Comparison of ENCODE assay signal across 25 cellular contexts in the genomic region with DNA sequence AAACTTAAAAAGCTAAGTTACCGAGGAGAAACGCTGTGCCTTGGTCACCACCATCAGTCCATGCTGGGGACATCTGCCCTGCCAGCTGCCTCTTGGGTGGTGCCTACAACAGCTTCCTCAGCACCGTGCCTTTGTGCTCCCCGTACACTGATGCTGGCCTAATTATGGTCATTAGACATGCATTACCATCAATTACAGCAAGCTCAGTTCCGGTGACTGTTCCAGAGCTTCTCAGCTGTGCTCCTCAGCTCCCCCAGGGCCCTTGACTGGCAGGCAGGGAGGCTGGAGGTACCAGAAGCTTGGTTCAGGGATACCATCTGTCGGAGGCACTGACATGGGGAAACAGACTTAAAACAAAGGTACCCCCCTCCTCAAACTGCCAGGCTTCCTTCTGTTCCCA. TPM values are rescaled to one million over a fixed set of nuclear protein-coding genes. Genes with fewer than 3 reads are reported as not detected.
DNase-seq lines count a peak whose midpoint lies in the region; ATAC-seq, FAIRE-seq and TF ChIP-seq lines count a peak whose summit lies in the region.
"Had no signal": no experiment of that assay in that cellular context is flagged by ENCODE, and none has a peak within 500 bp of the region (broad histone marks: within the 10 kb centered on the region; RNA-seq: fewer than 3 reads in every experiment).

No MANE protein-coding gene starts in this region.

- TF ChIP-seq CTCF in neural cell (IDR thresholded peaks at IDR 0.05; ENCODE audit: poor library complexity, severe bottlenecking): no peak
- no peak for TF ChIP-seq CTCF in HepG2 (CRISPR knock-in tag; IDR thresholded peaks at IDR 0.05)

- H4K20me1 ChIP-seq in neural cell (ENCODE audit: insufficient read depth) (no peaks in the 10 kb centered on the region), HepG2 (ENCODE audit: insufficient read depth, low read length) (no peaks in the 10 kb centered on the region)

- POLR2A ChIA-PET in HepG2 (lab: Yijun Ruan, JAX): no interaction called here

- H3K4me2 ChIP-seq in neural cell (ENCODE audit: low read length) (no peak overlapping the region), HepG2 (ENCODE audit: low read depth, low read length) (no peak overlapping the region)

- H3K9ac ChIP-seq in neural cell (ENCODE audit: low read length) (no peak overlapping the region), HepG2 (ENCODE audit: insufficient read depth, low read depth, low read length) (no peak overlapping the region)
- H3K9ac ChIP-seq: GM23248 had no signal

- H2AFZ ChIP-seq in neural cell (ENCODE audit: low read depth, low read length): no peak overlapping the region
- no peak overlapping the region for H2AFZ ChIP-seq in HepG2 (ENCODE audit: low read length)
- H2AFZ ChIP-seq: GM23248 had no signal

- H3K9me2 ChIP-seq in neural cell (ENCODE audit: insufficient read depth, low read length): no peaks in the 10 kb centered on the region

- intact Hi-C loops in HepG2 (cut with micrococcal nuclease; ENCODE audit: unreplicated experiment): no loop called here

- H3K9me3 ChIP-seq in neural cell (ENCODE audit: low read length): no peaks in the 10 kb centered on the region
- H3K9me3 ChIP-seq in HepG2 (ENCODE audit: low read length): no peaks in the 10 kb centered on the region
- H3K9me3 ChIP-seq: adrenal gland, heart left ventricle, MG63, sigmoid colon, stomach, tibial nerve had no signal

- H3K36me3 ChIP-seq in neural cell (ENCODE audit: insufficient read depth, low read length) (no peaks in the 10 kb centered on the region), HepG2 (replicated peaks in 1 of 2; ENCODE audit: control insufficient read depth in 1 of 2, insufficient read depth in 2 of 2, low read length in 2 of 2) (no peaks in the 10 kb centered on the region)
- H3K36me3 ChIP-seq: adrenal gland, heart left ventricle, MG63, sigmoid colon, stomach, tibial nerve had no signal

- H3F3A ChIP-seq in neural cell (ENCODE audit: insufficient read depth, low read length, poor library complexity, severe bottlenecking): no peaks in the 10 kb centered on the region

- no peak for TF ChIP-seq EP300 in neural cell (conservative IDR thresholded peaks at IDR 0.05; ENCODE audit: poor library complexity, severe bottlenecking)
- TF ChIP-seq EP300 in HepG2 (IDR thresholded peaks at IDR 0.05; ENCODE audit: low read depth in 2 of 2, low read length in 2 of 2): no peak
- no peak for TF ChIP-seq EP300 in HepG2 (CRISPR knock-in tag; IDR thresholded peaks at IDR 0.05; ENCODE audit: borderline replicate concordance)

- no peaks in the 10 kb centered on the region for H3K4me1 ChIP-seq in HepG2 (ENCODE audit: insufficient read depth, low read length)
- H3K4me1 ChIP-seq: adrenal gland, heart left ventricle, sigmoid colon had no signal

- H3K4me3 ChIP-seq in neural cell (ENCODE audit: low read length) (peak overlapping the region; percentile 31), HepG2 (replicated peaks in 1 of 3; ENCODE audit: insufficient read depth in 1 of 3, low read depth in 2 of 3, low read length in 3 of 3) (no peak overlapping the region)
- H3K4me3 ChIP-seq: adrenal gland, GM23248, heart left ventricle, K562, MG63, sigmoid colon, stomach, tibial nerve had no signal

- no peak for TF ChIP-seq POLR2A in HepG2 (IDR thresholded peaks at IDR 0.05; ENCODE audit: insufficient read depth in 1 of 2, low read depth in 2 of 2, low read length in 2 of 2)

- 89% methylated on average over 5 of the region's 6 CpGs for WGBS in HepG2 (ENCODE audit: low lambda C conversion rate)

- H3K27me3 ChIP-seq in neural cell (ENCODE audit: insufficient read depth, low read depth, low read length) (no peaks in the 10 kb centered on the region), HepG2 (ENCODE audit: control insufficient read depth in 1 of 2, insufficient read depth in 2 of 2, low read length in 2 of 2) (peaks cover 0 to 6% of the 10 kb centered on the region in 2 experiments; a peak in 3 of 5 replicates)
- H3K27me3 ChIP-seq: adrenal gland, heart left ventricle, MG63, sigmoid colon, stomach, tibial nerve had no signal

- H3K27ac ChIP-seq in neural cell (ENCODE audit: low read length): no peak overlapping the region
- no peak overlapping the region for H3K27ac ChIP-seq in HepG2 (ENCODE audit: extremely low read length, insufficient read depth, low read length)
- H3K27ac ChIP-seq: adrenal gland, GM23248, heart left ventricle, sigmoid colon, stomach, tibial nerve had no signal

- CTCF ChIA-PET in HepG2 (lab: Yijun Ruan, JAX; ENCODE audit: low intra/inter-chr PET ratio, low total read pairs): no interaction called here

- DNase-seq in NCI-H1105 treated with DMSO at 0.1 percent for 48 hours (lab: John Stamatoyannopoulos, UW): peak; percentile 88
- DNase-seq in NCI-H1930 (lab: John Stamatoyannopoulos, UW): peak; percentile 49 to 55
- DNase-seq in NCI-H774 (lab: John Stamatoyannopoulos, UW): peak; percentile 81
- DNase-seq in HepG2 (ENCODE audit: low spot score): no peak
- DNase-seq in stimulated activated CD4-positive, alpha-beta T cell treated with anti-CD3 and anti-CD28 coated beads, Interleukin-4, amount 100 ng/mL, for 24 hours: no peak
- DNase-seq: activated CD4-positive, alpha-beta T cell treated with anti-CD3 and anti-CD28 coated beads for 1 hour; activated T-cell treated with anti-CD3 and anti-CD28 coated beads, Interleukin-2, amount 50 U/mL, for 4 hours; CD4-positive, CD25-positive, alpha-beta regulatory T cell; GM23248; heart left ventricle; HFFc6; MG63; NCI-H2029 treated with DMSO at 0.1 percent for 48 hours; PC-3; SHP77 treated with DMSO at 0.1 percent for 48 hours; sigmoid colon; stimulated activated CD4-positive, alpha-beta T cell treated with anti-CD3 and anti-CD28 coated beads, Interleukin-15, amount 100 ng/mL, for 24 hours; stomach; T-cell had no signal

- in situ Hi-C loops in HepG2 (cut with HindIII; ENCODE audit: extremely low pct_ligation_motif_present, low pct_unique_long_range_greater_than_20kb): no loop called here

- H3K79me2 ChIP-seq in neural cell (replicated peaks; ENCODE audit: insufficient read depth, low read length) (no peaks in the 10 kb centered on the region), HepG2 (ENCODE audit: insufficient read depth, low read length) (no peaks in the 10 kb centered on the region)

- no peak for TF ChIP-seq RAD21 in neural cell (conservative IDR thresholded peaks at IDR 0.05)
- TF ChIP-seq RAD21 in HepG2 (CRISPR knock-in tag; IDR thresholded peaks at IDR 0.05): no peak

- FAIRE-seq in HepG2 (lab: Jason Lieb, UNC): no peak
- FAIRE-seq: K562 had no signal

- ATAC-seq in HepG2 (no peak), HG02970 (IDR thresholded peaks at IDR 0.05; ENCODE audit: low FRiP score, unreplicated experiment) (no peak)
- ATAC-seq: activated T-cell treated with anti-CD3 and anti-CD28 coated beads, Interleukin-2, amount 50 U/mL, for 4 hours; heart left ventricle; K562; PC-3; T-cell had no signal

- no TSS peak for BruUV-seq in HepG2 (replicated peaks; lab: Mats Ljungman, UMichigan)

RNA-seq across cellular contexts. Expression of a gene that starts 40.2 kb away (rescaled TPM):
- 0.60 and 0.84 TPM in 2 replicates for polyA plus RNA-seq in neural cell
- 0.46 and 0.49 TPM in 2 replicates for polyA minus RNA-seq in neural cell
- total RNA-seq in HepG2 (2016; rRNA removed; fragmentation: Illumina TruSeq; extraction: Trizol): 0.09 TPM in 1 of 2 replicates, not detected in the other
- not detected in 2 replicates for total RNA-seq in HepG2 (2016; cell fraction: cytosol; rRNA removed; fragmentation: Illumina TruSeq; extraction: Trizol; ENCODE audit: low read depth)
- total RNA-seq in HepG2 (2016; cell fraction: insoluble cytoplasmic fraction; rRNA removed; fragmentation: Illumina TruSeq; extraction: Trizol): 0.15 TPM in 1 of 2 replicates, not detected in the other
- total RNA-seq in HepG2 (2016; cell fraction: membrane; rRNA removed; fragmentation: Illumina TruSeq; extraction: Trizol): not detected in 2 replicates
- total RNA-seq in HepG2 (2016; cell fraction: nucleus; rRNA removed; fragmentation: Illumina TruSeq; extraction: Trizol): 0.16 and 0.19 TPM in 2 replicates
- 0.18 and 0.37 TPM in 2 replicates for polyA plus RNA-seq in HepG2 (2011; rRNA removed)
- 0.16 and 0.19 TPM in 2 replicates for polyA plus RNA-seq in HepG2 (2011; cell fraction: cytosol; rRNA removed)
- polyA plus RNA-seq in HepG2 (2011; cell fraction: nucleus; rRNA removed): 0.66 and 0.74 TPM in 2 replicates
- polyA plus RNA-seq in HepG2 (2012): 0.31 and 0.51 TPM in 2 replicates
- not detected in 2 replicates for polyA plus RNA-seq in HepG2 (2016; cell fraction: cytosol; fragmentation: Illumina TruSeq; extraction: Trizol; ENCODE audit: low read depth)
- 0.05 and 0.12 TPM in 2 replicates for polyA plus RNA-seq in HepG2 (2016; cell fraction: insoluble cytoplasmic fraction; fragmentation: Illumina TruSeq; extraction: Trizol; ENCODE audit: low read depth)
- polyA plus RNA-seq in HepG2 (2016; cell fraction: membrane; fragmentation: Illumina TruSeq; extraction: Trizol; ENCODE audit: low read depth): not detected in 2 replicates
- polyA plus RNA-seq in HepG2 (2016; cell fraction: nucleus; fragmentation: Illumina TruSeq; extraction: Trizol; ENCODE audit: insufficient read depth, low read depth): 0.35 and 0.44 TPM in 2 replicates
- polyA minus RNA-seq in HepG2 (2011; rRNA and poly(A)+ RNA removed; ENCODE audit: low replicate concordance): 0.20 and 0.30 TPM in 2 replicates
- 0.26 and 0.30 TPM in 2 replicates for polyA minus RNA-seq in HepG2 (2011; cell fraction: cytosol; rRNA and poly(A)+ RNA removed)
- 0.26 and 0.37 TPM in 2 replicates for polyA minus RNA-seq in HepG2 (2011; cell fraction: nucleus; rRNA and poly(A)+ RNA removed)
- total RNA-seq: lung microvascular endothelial cell had no signal

RNA-seq across cellular contexts. Expression of a gene that starts 40.2 kb away (rescaled TPM):
- polyA plus RNA-seq in neural cell (7.5 and 8.1 TPM in 2 replicates), HepG2 (2011; rRNA removed) (not detected in 2 replicates)
- polyA minus RNA-seq in neural cell: 3.2 and 4.4 TPM in 2 replicates
- total RNA-seq in HepG2 (2016; rRNA removed; fragmentation: Illumina TruSeq; extraction: Trizol): not detected in 2 replicates
- total RNA-seq in HepG2 (2016; cell fraction: cytosol; rRNA removed; fragmentation: Illumina TruSeq; extraction: Trizol; ENCODE audit: low read depth): not detected in 2 replicates
- total RNA-seq in HepG2 (2016; cell fraction: insoluble cytoplasmic fraction; rRNA removed; fragmentation: Illumina TruSeq; extraction: Trizol): not detected in 2 replicates
- not detected in 2 replicates for total RNA-seq in HepG2 (2016; cell fraction: membrane; rRNA removed; fragmentation: Illumina TruSeq; extraction: Trizol)
- total RNA-seq in HepG2 (2016; cell fraction: nucleus; rRNA removed; fragmentation: Illumina TruSeq; extraction: Trizol): not detected in 2 replicates
- not detected in 2 replicates for polyA plus RNA-seq in HepG2 (2011; cell fraction: cytosol; rRNA removed)
- polyA plus RNA-seq in HepG2 (2011; cell fraction: nucleus; rRNA removed): not detected in 2 replicates
- polyA plus RNA-seq in HepG2 (2012): not detected in 2 replicates
- polyA plus RNA-seq in HepG2 (2016; cell fraction: cytosol; fragmentation: Illumina TruSeq; extraction: Trizol; ENCODE audit: low read depth): not detected in 2 replicates
- not detected in 2 replicates for polyA plus RNA-seq in HepG2 (2016; cell fraction: insoluble cytoplasmic fraction; fragmentation: Illumina TruSeq; extraction: Trizol; ENCODE audit: low read depth)
- not detected in 2 replicates for polyA plus RNA-seq in HepG2 (2016; cell fraction: membrane; fragmentation: Illumina TruSeq; extraction: Trizol; ENCODE audit: low read depth)
- polyA plus RNA-seq in HepG2 (2016; cell fraction: nucleus; fragmentation: Illumina TruSeq; extraction: Trizol; ENCODE audit: insufficient read depth, low read depth): not detected in 2 replicates
- polyA minus RNA-seq in HepG2 (2011; rRNA and poly(A)+ RNA removed; ENCODE audit: low replicate concordance): 2.6 TPM in 1 of 2 replicates, not detected in the other
- not detected in 2 replicates for polyA minus RNA-seq in HepG2 (2011; cell fraction: cytosol; rRNA and poly(A)+ RNA removed)
- polyA minus RNA-seq in HepG2 (2011; cell fraction: nucleus; rRNA and poly(A)+ RNA removed): not detected in 2 replicates
- total RNA-seq: lung microvascular endothelial cell had no signal

RNA-seq across cellular contexts. Expression of a gene that starts 49.5 kb away (rescaled TPM):
- polyA plus RNA-seq in neural cell: 26.9 and 28.1 TPM in 2 replicates
- polyA minus RNA-seq in neural cell: 3.4 and 4.6 TPM in 2 replicates
- 0.32 and 0.89 TPM in 2 replicates for total RNA-seq in HepG2 (2016; rRNA removed; fragmentation: Illumina TruSeq; extraction: Trizol)
- 0.30 and 0.44 TPM in 2 replicates for total RNA-seq in HepG2 (2016; cell fraction: cytosol; rRNA removed; fragmentation: Illumina TruSeq; extraction: Trizol; ENCODE audit: low read depth)
- 0.19 and 0.69 TPM in 2 replicates for total RNA-seq in HepG2 (2016; cell fraction: insoluble cytoplasmic fraction; rRNA removed; fragmentation: Illumina TruSeq; extraction: Trizol)
- total RNA-seq in HepG2 (2016; cell fraction: membrane; rRNA removed; fragmentation: Illumina TruSeq; extraction: Trizol): 0.28 and 0.41 TPM in 2 replicates
- total RNA-seq in HepG2 (2016; cell fraction: nucleus; rRNA removed; fragmentation: Illumina TruSeq; extraction: Trizol): 1.1 and 1.4 TPM in 2 replicates
- polyA plus RNA-seq in HepG2 (2011; rRNA removed): 4.0 TPM in 2 replicates
- polyA plus RNA-seq in HepG2 (2011; cell fraction: cytosol; rRNA removed): 0.47 and 1.4 TPM in 2 replicates
- 61.3 and 67.2 TPM in 2 replicates for polyA plus RNA-seq in HepG2 (2011; cell fraction: nucleus; rRNA removed)
- 5.6 and 8.4 TPM in 2 replicates for polyA plus RNA-seq in HepG2 (2012)
- polyA plus RNA-seq in HepG2 (2016; cell fraction: cytosol; fragmentation: Illumina TruSeq; extraction: Trizol; ENCODE audit: low read depth): 0.37 TPM in 1 of 2 replicates, not detected in the other
- polyA plus RNA-seq in HepG2 (2016; cell fraction: insoluble cytoplasmic fraction; fragmentation: Illumina TruSeq; extraction: Trizol; ENCODE audit: low read depth): 0.09 TPM in 1 of 2 replicates, not detected in the other
- polyA plus RNA-seq in HepG2 (2016; cell fraction: membrane; fragmentation: Illumina TruSeq; extraction: Trizol; ENCODE audit: low read depth): not detected in 2 replicates
- 9.8 and 10.6 TPM in 2 replicates for polyA plus RNA-seq in HepG2 (2016; cell fraction: nucleus; fragmentation: Illumina TruSeq; extraction: Trizol; ENCODE audit: insufficient read depth, low read depth)
- polyA minus RNA-seq in HepG2 (2011; rRNA and poly(A)+ RNA removed; ENCODE audit: low replicate concordance): 0.86 and 2.2 TPM in 2 replicates
- polyA minus RNA-seq in HepG2 (2011; cell fraction: cytosol; rRNA and poly(A)+ RNA removed): 0.49 TPM in 1 of 2 replicates, not detected in the other
- 5.0 and 5.3 TPM in 2 replicates for polyA minus RNA-seq in HepG2 (2011; cell fraction: nucleus; rRNA and poly(A)+ RNA removed)
- total RNA-seq: GM23248 had no signal
- polyA plus RNA-seq: CD4-positive, CD25-positive, alpha-beta regulatory T cell had no signal

RNA-seq across cellular contexts. Expression of a gene that starts 49.8 kb away (rescaled TPM):
- polyA plus RNA-seq in neural cell: 77.1 and 115 TPM in 2 replicates
- polyA minus RNA-seq in neural cell: 19.5 and 20.6 TPM in 2 replicates
- 0.72 and 0.86 TPM in 2 replicates for total RNA-seq in HepG2 (2016; rRNA removed; fragmentation: Illumina TruSeq; extraction: Trizol)
- not detected in 2 replicates for total RNA-seq in HepG2 (2016; cell fraction: cytosol; rRNA removed; fragmentation: Illumina TruSeq; extraction: Trizol; ENCODE audit: low read depth)
- total RNA-seq in HepG2 (2016; cell fraction: insoluble cytoplasmic fraction; rRNA removed; fragmentation: Illumina TruSeq; extraction: Trizol): 0.27 and 0.82 TPM in 2 replicates
- total RNA-seq in HepG2 (2016; cell fraction: membrane; rRNA removed; fragmentation: Illumina TruSeq; extraction: Trizol): 0.19 TPM in 1 of 2 replicates, not detected in the other
- total RNA-seq in HepG2 (2016; cell fraction: nucleus; rRNA removed; fragmentation: Illumina TruSeq; extraction: Trizol): 0.50 and 1.2 TPM in 2 replicates
- 3.6 TPM in 2 replicates for polyA plus RNA-seq in HepG2 (2011; rRNA removed)
- polyA plus RNA-seq in HepG2 (2011; cell fraction: cytosol; rRNA removed): 0.54 and 0.72 TPM in 2 replicates
- 37.6 and 51.5 TPM in 2 replicates for polyA plus RNA-seq in HepG2 (2011; cell fraction: nucleus; rRNA removed)
- polyA plus RNA-seq in HepG2 (2012): 4.0 and 4.3 TPM in 2 replicates
- polyA plus RNA-seq in HepG2 (2016; cell fraction: cytosol; fragmentation: Illumina TruSeq; extraction: Trizol; ENCODE audit: low read depth): 0.12 and 0.14 TPM in 2 replicates
- 0.24 and 0.39 TPM in 2 replicates for polyA plus RNA-seq in HepG2 (2016; cell fraction: insoluble cytoplasmic fraction; fragmentation: Illumina TruSeq; extraction: Trizol; ENCODE audit: low read depth)
- polyA plus RNA-seq in HepG2 (2016; cell fraction: membrane; fragmentation: Illumina TruSeq; extraction: Trizol; ENCODE audit: low read depth): not detected in 2 replicates
- polyA plus RNA-seq in HepG2 (2016; cell fraction: nucleus; fragmentation: Illumina TruSeq; extraction: Trizol; ENCODE audit: insufficient read depth, low read depth): 6.2 and 6.6 TPM in 2 replicates
- 1.3 and 4.7 TPM in 2 replicates for polyA minus RNA-seq in HepG2 (2011; rRNA and poly(A)+ RNA removed; ENCODE audit: low replicate concordance)
- polyA minus RNA-seq in HepG2 (2011; cell fraction: cytosol; rRNA and poly(A)+ RNA removed): not detected in 2 replicates
- polyA minus RNA-seq in HepG2 (2011; cell fraction: nucleus; rRNA and poly(A)+ RNA removed): 1.6 and 5.4 TPM in 2 replicates

Comparison
In these comparisons a context has a peak if more than half of its experiments do, and no peak if none do; other contexts are left out.
1. DNase-seq: peak in NCI-H1105 treated with DMSO at 0.1 percent for 48 hours (single experiment), NCI-H1930 (2 of 2) and NCI-H774 (single experiment); none in HepG2 (single experiment) and stimulated activated CD4-positive, alpha-beta T cell treated with anti-CD3 and anti-CD28 coated beads, Interleukin-4, amount 100 ng/mL, for 24 hours (single experiment).